In the genomic region with DNA sequence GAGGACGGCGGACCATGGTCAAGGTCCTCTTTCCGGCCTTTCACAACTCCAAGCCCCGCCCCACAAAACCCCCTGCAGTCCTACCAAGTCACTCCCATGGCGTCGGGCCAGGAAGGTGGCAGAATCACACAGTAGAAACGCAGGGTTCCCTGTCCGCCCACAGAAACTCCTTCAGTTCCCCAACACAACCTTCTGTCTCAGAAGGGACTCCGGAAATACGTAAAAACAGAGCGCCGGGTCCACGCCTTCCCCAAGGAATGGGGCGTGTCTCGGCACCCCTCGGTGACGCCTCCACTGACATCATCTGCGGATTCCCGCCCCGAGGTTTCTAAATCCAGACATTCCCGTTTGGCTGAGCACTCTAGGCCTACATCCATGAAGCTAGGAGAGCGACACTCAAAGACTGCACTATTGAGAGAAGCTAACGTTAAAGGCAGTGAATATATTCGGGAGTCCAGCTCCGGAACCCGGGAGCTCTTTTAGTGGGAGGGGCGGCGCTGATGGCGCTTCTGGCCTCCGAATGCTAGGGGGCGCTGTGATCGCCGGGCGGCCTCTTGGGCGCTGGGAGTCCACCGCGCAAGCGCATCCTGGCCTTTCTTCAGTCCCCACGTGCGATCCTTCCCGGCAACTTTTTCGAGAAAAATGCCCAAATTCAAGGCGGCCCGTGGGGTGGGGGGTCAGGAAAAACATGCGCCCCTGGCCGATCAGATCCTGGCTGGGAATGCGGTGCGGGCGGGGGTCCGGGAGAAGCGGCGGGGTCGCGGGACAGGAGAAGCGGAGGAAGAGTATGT, we compare ENCODE assay signal across 8 cellular contexts. TPM values are rescaled to one million over a fixed set of nuclear protein-coding genes. Genes with fewer than 3 reads are reported as not detected.
DNase-seq lines count a peak whose midpoint lies in the region; ATAC-seq, FAIRE-seq and TF ChIP-seq lines count a peak whose summit lies in the region.

A gene with protein sequence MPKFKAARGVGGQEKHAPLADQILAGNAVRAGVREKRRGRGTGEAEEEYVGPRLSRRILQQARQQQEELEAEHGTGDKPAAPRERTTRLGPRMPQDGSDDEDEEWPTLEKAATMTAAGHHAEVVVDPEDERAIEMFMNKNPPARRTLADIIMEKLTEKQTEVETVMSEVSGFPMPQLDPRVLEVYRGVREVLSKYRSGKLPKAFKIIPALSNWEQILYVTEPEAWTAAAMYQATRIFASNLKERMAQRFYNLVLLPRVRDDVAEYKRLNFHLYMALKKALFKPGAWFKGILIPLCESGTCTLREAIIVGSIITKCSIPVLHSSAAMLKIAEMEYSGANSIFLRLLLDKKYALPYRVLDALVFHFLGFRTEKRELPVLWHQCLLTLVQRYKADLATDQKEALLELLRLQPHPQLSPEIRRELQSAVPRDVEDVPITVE (plus strand): TSS at position 579 of the 791 bp plus-strand sequence. CDS start 64 bp downstream, at position 643.
A gene with protein sequence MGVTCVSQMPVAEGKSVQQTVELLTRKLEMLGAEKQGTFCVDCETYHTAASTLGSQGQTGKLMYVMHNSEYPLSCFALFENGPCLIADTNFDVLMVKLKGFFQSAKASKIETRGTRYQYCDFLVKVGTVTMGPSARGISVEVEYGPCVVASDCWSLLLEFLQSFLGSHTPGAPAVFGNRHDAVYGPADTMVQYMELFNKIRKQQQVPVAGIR (minus strand): TSS at position 219 of the 791 bp plus-strand sequence. CDS start 121 bp downstream, at position 98.

- H3K14ac ChIP-seq in H1 (ENCODE audit: insufficient read length) = no peak within 1 kb of the TSS

- ATAC-seq in GM21367 (IDR thresholded peaks at IDR 0.05; ENCODE audit: unreplicated experiment) = peak; percentile 74

- H3K4ac ChIP-seq in H1 (replicated peaks; ENCODE audit: insufficient read length, low read depth, low read length) (peak within 1 kb of the TSS; percentile 48), mesendoderm (ENCODE audit: low read depth, low read length) (peak within 1 kb of the TSS; percentile 95)

- H3K27ac Mint-ChIP-seq in Calu3 (ENCODE audit: unreplicated experiment) = peak within 1 kb of the TSS; percentile 99

- H3K27ac ChIP-seq in H1 (ENCODE audit: low read depth, low read length) = peak within 1 kb of the TSS; percentile 98
- peak within 1 kb of the TSS; percentile 89 for H3K27ac ChIP-seq in mesendoderm (ENCODE audit: low read depth, low read length)

- H3K9me3 Mint-ChIP-seq in Calu3 (ENCODE audit: low read depth, unreplicated experiment) = no peaks in the 10 kb centered on the region

- H2BK120ac ChIP-seq in H1 (replicated peaks; ENCODE audit: low read depth, low read length) (peak within 1 kb of the TSS; percentile 70), mesendoderm (ENCODE audit: low read depth, low read length) (no peak within 1 kb of the TSS)

- H4K8ac ChIP-seq in H1 (ENCODE audit: extremely low read depth, insufficient read depth, low read length) (peak within 1 kb of the TSS; percentile 99; the same call in 1 of the 2 replicates), mesendoderm (ENCODE audit: low read depth, low read length) (peak within 1 kb of the TSS; percentile 90)

- H2AFZ ChIP-seq in H1 (ENCODE audit: low read length) = peak within 1 kb of the TSS; percentile 99

- no peaks in the 10 kb centered on the region for H3K27me3 Mint-ChIP-seq in Calu3 (ENCODE audit: unreplicated experiment)

- H4K91ac ChIP-seq in H1 (replicated peaks; ENCODE audit: insufficient read length, low read length) = peak within 1 kb of the TSS; percentile 75

- H3K4me3 Mint-ChIP-seq in Calu3 (ENCODE audit: low read depth, unreplicated experiment) = peak within 1 kb of the TSS; percentile 99

- peaks cover 8% of the 10 kb centered on the region; the same call in 1 of the 2 replicates for H3K23me2 ChIP-seq in H1 (ENCODE audit: low read depth, low read length)

- H3K56ac ChIP-seq in H1 (replicated peaks; ENCODE audit: insufficient read length, low read depth, low read length) (peak within 1 kb of the TSS; percentile 91), mesendoderm (ENCODE audit: low read length) (peak within 1 kb of the TSS; percentile 100)

- TF ChIP-seq CTCF in Calu3 (IDR thresholded peaks at IDR 0.05; ENCODE audit: unreplicated experiment) (peak; percentile 98), H1 (IDR thresholded peaks at IDR 0.05; ENCODE audit: control extremely low read depth in 1 of 3, insufficient read depth in 1 of 3, low read depth in 1 of 3, low read length in 3 of 3) (peak; percentile 78 to 88 (median 83))

- H3K9me3 ChIP-seq in H1 (ENCODE audit: insufficient read depth in 2 of 2, low read depth in 1 of 2, low read length in 1 of 2) = no peaks in the 10 kb centered on the region

- peaks cover 41% of the 10 kb centered on the region for H3K4me1 Mint-ChIP-seq in Calu3 (ENCODE audit: low read depth, unreplicated experiment)

- H2AK5ac ChIP-seq in H1 (ENCODE audit: low read depth, low read length) = peak within 1 kb of the TSS; percentile 18
- H2AK5ac ChIP-seq in mesendoderm (ENCODE audit: low read length) = peak within 1 kb of the TSS; percentile 82

- H3K79me1 ChIP-seq in H1 (ENCODE audit: low read depth, low read length) (peaks cover 15% of the 10 kb centered on the region), mesendoderm (ENCODE audit: low read length) (peaks cover 23% of the 10 kb centered on the region)

- H2BK5ac ChIP-seq in H1 (ENCODE audit: low read depth, low read length) (peak within 1 kb of the TSS; percentile 99), mesendoderm (ENCODE audit: low read length) (peak within 1 kb of the TSS; percentile 99)

- POLR2A ChIA-PET in H1 (lab: Charles Lee; ENCODE audit: partially characterized antibody) = interaction anchor here (0.6 to 12.2 kb wide), 41 partner anchors 9 to 724 kb away, joined by 3 to 235 read pairs (median 4); a partner anchor contains a TSS

- H3K27me3 ChIP-seq in H1 (replicated peaks in 1 of 4; ENCODE audit: control insufficient read depth in 3 of 4, extremely low read depth in 1 of 4, insufficient read depth in 3 of 4, low read length in 3 of 4) = no peaks in the 10 kb centered on the region
- H3K27me3 ChIP-seq in mesendoderm (ENCODE audit: insufficient read depth, low read length, poor library complexity) = peaks cover 2% of the 10 kb centered on the region

- peak within 1 kb of the TSS; percentile 99 for H2BK12ac ChIP-seq in H1 (ENCODE audit: low read depth, low read length)

- H3K36me3 Mint-ChIP-seq in Calu3 (ENCODE audit: insufficient read depth, unreplicated experiment) = peaks cover 60% of the 10 kb centered on the region

- BruUV-seq in Calu3 (replicated peaks; lab: Mats Ljungman, UMichigan) = no TSS peak

- peaks cover 4 to 25% (median 13%) of the 10 kb centered on the region in 4 experiments; a peak in 7 of 8 replicates for H3K36me3 ChIP-seq in H1 (ENCODE audit: control insufficient read depth in 2 of 4, insufficient read depth in 4 of 4, low read length in 3 of 4)
- peaks cover 3% of the 10 kb centered on the region for H3K36me3 ChIP-seq in mesendoderm (ENCODE audit: control insufficient read depth, insufficient read depth, low read length)

- WGBS in H1 (ENCODE audit: extremely low coverage in 1 of 2, insufficient coverage in 1 of 2, insufficient read length in 1 of 2, insufficient replicate concordance in 2 of 2, low coverage in 1 of 2, low lambda C conversion rate in 2 of 2, missing lambda C conversion rate in 1 of 2), 2 experiments = 1% methylated on average over 47 of the region's 55 CpGs; no CpG with 5 or more reads in 1 of the 2 experiments
- no CpG with 5 or more reads among the region's 55 CpGs for WGBS in mesendoderm (ENCODE audit: extremely low coverage, insufficient coverage, low lambda C conversion rate)

- TF ChIP-seq RAD21 in H1 (IDR thresholded peaks at IDR 0.05 in 1 of 2, conservative IDR thresholded peaks at IDR 0.05 in 1 of 2; ENCODE audit: low read depth in 2 of 2, low read length in 2 of 2) = peak; percentile 4 to 33; a peak in 3 of 4 replicates

- peak; percentile 64 to 80; a peak in 2 of 3 replicates for TF ChIP-seq POLR2A in H1 (IDR thresholded peaks at IDR 0.05; ENCODE audit: control extremely low read depth in 1 of 2, low read depth in 2 of 2, low read length in 2 of 2)

- DNase-seq in Calu3 (peak; percentile 96), HTR-8/SVneo (ENCODE audit: insufficient read length, low spot score) (peak; percentile 95), NOMO-1 treated with DMSO at 0.1 percent for 48 hours (lab: John Stamatoyannopoulos, UW; ENCODE audit: unreplicated experiment) (peak; percentile 96), H1 (ENCODE audit: low read depth in 1 of 2, low spot score in 2 of 2) (peak; percentile 75 to 97), mesendoderm (peak; percentile 98)
- DNase-seq in activated CD8-positive, alpha-beta memory T cell treated with anti-CD3 and anti-CD28 coated beads for 48 hours (ENCODE audit: low read depth in 2 of 3, low spot score in 2 of 3) = peak; percentile 89 to 96 (median 96)
- DNase-seq in stimulated activated CD8-positive, alpha-beta memory T cell treated with anti-CD3 and anti-CD28 coated beads, Interleukin-15, amount 100 ng/mL, for 1 hour (ENCODE audit: low read depth) = peak; percentile 91

- no peak for TF ChIP-seq EP300 in H1 (IDR thresholded peaks at IDR 0.05; ENCODE audit: borderline replicate concordance in 1 of 2, low read depth in 2 of 2, low read length in 2 of 2)

- peak within 1 kb of the TSS; percentile 98 for H4K5ac ChIP-seq in H1 (ENCODE audit: insufficient read length, low read depth, low read length)
- peak within 1 kb of the TSS; percentile 98 for H4K5ac ChIP-seq in mesendoderm (ENCODE audit: low read length)

- H3K4me2 ChIP-seq in H1 (ENCODE audit: insufficient read depth in 1 of 2, low read depth in 2 of 2, low read length in 2 of 2) = peak within 1 kb of the TSS; percentile 94 to 96
- peak within 1 kb of the TSS; percentile 98 for H3K4me2 ChIP-seq in mesendoderm (ENCODE audit: low read length)

- peaks cover 10% of the 10 kb centered on the region in 2 experiments for H4K20me1 ChIP-seq in H1 (replicated peaks in 1 of 2; ENCODE audit: control insufficient read depth in 1 of 2, insufficient read depth in 2 of 2, low read length in 2 of 2)

- H3K4me1 ChIP-seq in H1 (replicated peaks in 1 of 4; ENCODE audit: control insufficient read depth in 3 of 4, insufficient read depth in 4 of 4, low read length in 3 of 4) = peaks cover 1 to 11% (median 4%) of the 10 kb centered on the region in 4 experiments; a peak in 3 of 7 replicates
- H3K4me1 ChIP-seq in mesendoderm (ENCODE audit: control insufficient read depth, low read depth, low read length) = peaks cover 5% of the 10 kb centered on the region

- H2BK20ac ChIP-seq in H1 (ENCODE audit: low read length) = no peak within 1 kb of the TSS

- intact Hi-C loops in Calu3 (cut with micrococcal nuclease; ENCODE audit: unreplicated experiment) = loop anchor here (5.0 kb wide), 1 partner anchor 126 kb away; no protein-coding TSS in a partner anchor

- FAIRE-seq in HTR-8/SVneo (lab: Jason Lieb, UNC) (no peak), H1 (lab: Jason Lieb, UNC) (no peak)

- H3K79me2 ChIP-seq in H1 (ENCODE audit: control insufficient read depth in 1 of 2, insufficient read depth in 2 of 2, low read length in 2 of 2) = peaks cover 36 to 58% of the 10 kb centered on the region in 2 experiments
- peaks cover 50% of the 10 kb centered on the region for H3K79me2 ChIP-seq in mesendoderm (ENCODE audit: control insufficient read depth, insufficient read depth, low read length)

- H3K18ac ChIP-seq in H1 (ENCODE audit: extremely low read depth, low read length) = peak within 1 kb of the TSS; percentile 100
- peak within 1 kb of the TSS; percentile 89 for H3K18ac ChIP-seq in mesendoderm (ENCODE audit: low read length)

- H2BK15ac ChIP-seq in H1 (ENCODE audit: low read length) (peak within 1 kb of the TSS; percentile 100), mesendoderm (replicated peaks; ENCODE audit: low read depth) (no peak within 1 kb of the TSS)

- H3K9ac ChIP-seq in H1 (replicated peaks in 1 of 4; ENCODE audit: extremely low read depth in 1 of 4, low read depth in 3 of 4, low read length in 3 of 4) (peak within 1 kb of the TSS; percentile 88 to 99 (median 94)), mesendoderm (ENCODE audit: low read length) (peak within 1 kb of the TSS; percentile 100)

- H3K4me3 ChIP-seq in H1 (ENCODE audit: extremely low read depth in 1 of 4, insufficient read depth in 2 of 4, low read depth in 3 of 4, low read length in 4 of 4) = peak within 1 kb of the TSS; percentile 79 to 98 (median 87)
- peak within 1 kb of the TSS; percentile 99 for H3K4me3 ChIP-seq in mesendoderm (ENCODE audit: low read length)

- no peak within 1 kb of the TSS for H3K23ac ChIP-seq in H1 (ENCODE audit: insufficient read length)
- no peak within 1 kb of the TSS for H3K23ac ChIP-seq in mesendoderm (ENCODE audit: low read length)

- CTCF ChIA-PET in Calu3 (lab: Charles Lee) = interaction anchor here (0.6 to 2.5 kb wide), 18 partner anchors 9 to 651 kb away, joined by 3 to 29 read pairs (median 6); a partner anchor contains a TSS
- CTCF ChIA-PET in H1 (lab: Charles Lee; ENCODE audit: partially characterized antibody) = interaction anchor here (0.6 to 11.4 kb wide), 34 partner anchors 8 to 180 kb away, joined by 3 to 166 read pairs (median 4); a partner anchor contains a TSS

RNA-seq across cellular contexts. Expression of the first gene that starts in this region (rescaled TPM):
- total RNA-seq in Calu3 (2022) = 51.7 and 55.6 TPM in 2 replicates
- 43.9 and 49.2 TPM in 2 replicates for total RNA-seq in H1 (2021; fragmentation: NEBNext Ultra II Directional; extraction: Animal tissue kit (Norgen Biotek cat#: 25700))
- 37.3 and 42.8 TPM in 2 replicates for polyA plus RNA-seq in H1 (2011; rRNA removed)
- 43.0 TPM for polyA plus RNA-seq in H1 (2011; cell fraction: cytosol; rRNA removed)
- polyA plus RNA-seq in H1 (2011; cell fraction: nucleus; rRNA removed) = 67.7 TPM
- polyA plus RNA-seq in H1 (2012, experiment 1 of 2) = 38.5 to 46.6 TPM (median 45.2 TPM) in 4 replicates
- 50.3 TPM for polyA plus RNA-seq in H1 (2012, experiment 2 of 2)
- polyA plus RNA-seq in H1 (2013, experiment 1 of 2) = 24.2 TPM
- polyA plus RNA-seq in H1 (2013, experiment 2 of 2) = 23.7 TPM
- polyA minus RNA-seq in H1 (2011; rRNA and poly(A)+ RNA removed) = 44.1 and 47.7 TPM in 2 replicates
- 27.4 TPM for polyA minus RNA-seq in H1 (2011; cell fraction: cytosol; rRNA and poly(A)+ RNA removed)
- 30.1 TPM for polyA minus RNA-seq in H1 (2011; cell fraction: nucleus; rRNA and poly(A)+ RNA removed)
- polyA plus RNA-seq in mesendoderm (2013, experiment 1 of 2) = 37.8 TPM
- polyA plus RNA-seq in mesendoderm (2013, experiment 2 of 2) = 36.4 TPM

RNA-seq across cellular contexts. Expression of the second gene that starts in this region (rescaled TPM):
- 28.0 and 29.8 TPM in 2 replicates for total RNA-seq in Calu3 (2022)
- total RNA-seq in H1 (2021; fragmentation: NEBNext Ultra II Directional; extraction: Animal tissue kit (Norgen Biotek cat#: 25700)) = 38.7 and 42.9 TPM in 2 replicates
- 46.6 and 51.8 TPM in 2 replicates for polyA plus RNA-seq in H1 (2011; rRNA removed)
- polyA plus RNA-seq in H1 (2011; cell fraction: cytosol; rRNA removed) = 50.1 TPM
- 39.8 TPM for polyA plus RNA-seq in H1 (2011; cell fraction: nucleus; rRNA removed)
- 30.8 to 38.3 TPM (median 36.3 TPM) in 4 replicates for polyA plus RNA-seq in H1 (2012, experiment 1 of 2)
- polyA plus RNA-seq in H1 (2012, experiment 2 of 2) = 6.6 TPM
- 20.7 TPM for polyA plus RNA-seq in H1 (2013, experiment 1 of 2)
- 21.7 TPM for polyA plus RNA-seq in H1 (2013, experiment 2 of 2)
- polyA minus RNA-seq in H1 (2011; rRNA and poly(A)+ RNA removed) = 55.4 and 56.5 TPM in 2 replicates
- 23.5 TPM for polyA minus RNA-seq in H1 (2011; cell fraction: cytosol; rRNA and poly(A)+ RNA removed)
- polyA minus RNA-seq in H1 (2011; cell fraction: nucleus; rRNA and poly(A)+ RNA removed) = 24.5 TPM
- 25.6 TPM for polyA plus RNA-seq in mesendoderm (2013, experiment 1 of 2)
- polyA plus RNA-seq in mesendoderm (2013, experiment 2 of 2) = 24.2 TPM

Comparison
In these comparisons a context has a peak if more than half of its experiments do, and no peak if none do; other contexts are left out.
1. Peak in every context shown above with its lines: DNase-seq, ATAC-seq, H3K4me3 ChIP-seq and H3K27ac ChIP-seq.